ENCODE assay signal across 1 cellular context in the genomic region with DNA sequence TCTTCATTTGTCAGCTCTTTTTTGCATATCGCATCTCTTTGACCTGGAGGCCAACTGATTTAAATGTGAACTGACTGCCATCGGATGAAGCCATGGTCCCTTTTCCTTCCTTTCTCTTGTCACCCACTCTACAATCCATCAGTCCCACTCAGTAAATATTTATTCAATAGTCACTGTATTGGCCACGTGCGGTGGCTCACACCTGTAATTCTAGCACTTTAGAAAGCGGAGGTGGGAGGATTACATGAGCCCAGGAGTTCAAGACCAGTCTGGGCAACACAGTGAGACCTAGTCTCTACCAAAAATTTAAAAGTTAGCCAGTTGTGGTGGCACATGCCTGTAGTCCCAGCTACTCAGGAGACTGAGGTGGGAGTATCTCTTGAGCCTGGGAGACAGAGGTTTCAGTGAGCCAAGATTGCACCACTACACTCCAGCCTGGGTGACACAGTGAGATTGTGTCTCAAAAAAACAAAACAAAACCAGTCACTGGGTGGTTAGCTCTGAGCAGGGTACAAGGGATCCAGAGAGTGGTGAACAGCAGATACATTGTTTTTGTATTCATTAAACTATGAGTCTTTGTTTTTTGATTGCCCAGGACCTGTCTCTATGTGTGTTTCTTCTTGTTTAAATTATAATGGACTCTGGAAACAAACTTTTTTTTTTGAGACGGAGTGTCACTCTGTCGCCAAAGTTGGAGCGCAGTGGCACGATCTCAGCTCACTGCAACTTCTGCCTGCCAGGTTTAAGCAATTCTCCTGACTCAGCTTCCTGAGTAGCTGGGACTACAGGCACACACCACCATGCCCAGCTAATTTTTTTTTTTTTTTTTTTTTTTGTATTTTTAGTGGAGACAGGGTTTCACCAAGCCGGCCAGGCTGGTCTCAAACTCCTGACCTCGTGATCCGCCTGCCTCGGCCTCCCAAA.
TF ChIP-seq lines count a peak whose summit lies in the region.

No MANE protein-coding gene starts in this region.

TF ChIP-seq in IMR-90, 13 proteins besides CTCF, POLR2A, EP300 and RAD21:
- TF ChIP-seq SMC3 (IDR thresholded peaks at IDR 0.05; ENCODE audit: low read depth, low read length) (no peak), CEBPB (IDR thresholded peaks at IDR 0.05; ENCODE audit: low read depth, low read length) (no peak), NFE2L2 (IDR thresholded peaks at IDR 0.05; ENCODE audit: low read depth, low read length) (no peak), MAFK (IDR thresholded peaks at IDR 0.05; ENCODE audit: low read depth, low read length) (no peak), FOS (IDR thresholded peaks at IDR 0.05; ENCODE audit: low read depth, low read length) (no peak), RFX5 (IDR thresholded peaks at IDR 0.05; ENCODE audit: low read depth, low read length) (no peak), MXI1 (IDR thresholded peaks at IDR 0.05; ENCODE audit: borderline replicate concordance, low read depth, low read length) (no peak), MAZ (IDR thresholded peaks at IDR 0.05; ENCODE audit: borderline replicate concordance, low read depth, low read length) (no peak)
- TF ChIP-seq, protein P1, sequence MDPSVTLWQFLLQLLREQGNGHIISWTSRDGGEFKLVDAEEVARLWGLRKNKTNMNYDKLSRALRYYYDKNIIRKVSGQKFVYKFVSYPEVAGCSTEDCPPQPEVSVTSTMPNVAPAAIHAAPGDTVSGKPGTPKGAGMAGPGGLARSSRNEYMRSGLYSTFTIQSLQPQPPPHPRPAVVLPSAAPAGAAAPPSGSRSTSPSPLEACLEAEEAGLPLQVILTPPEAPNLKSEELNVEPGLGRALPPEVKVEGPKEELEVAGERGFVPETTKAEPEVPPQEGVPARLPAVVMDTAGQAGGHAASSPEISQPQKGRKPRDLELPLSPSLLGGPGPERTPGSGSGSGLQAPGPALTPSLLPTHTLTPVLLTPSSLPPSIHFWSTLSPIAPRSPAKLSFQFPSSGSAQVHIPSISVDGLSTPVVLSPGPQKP (IDR thresholded peaks at IDR 0.05; ENCODE audit: borderline replicate concordance, low read depth, low read length) = no peak
- TF ChIP-seq, protein P2, sequence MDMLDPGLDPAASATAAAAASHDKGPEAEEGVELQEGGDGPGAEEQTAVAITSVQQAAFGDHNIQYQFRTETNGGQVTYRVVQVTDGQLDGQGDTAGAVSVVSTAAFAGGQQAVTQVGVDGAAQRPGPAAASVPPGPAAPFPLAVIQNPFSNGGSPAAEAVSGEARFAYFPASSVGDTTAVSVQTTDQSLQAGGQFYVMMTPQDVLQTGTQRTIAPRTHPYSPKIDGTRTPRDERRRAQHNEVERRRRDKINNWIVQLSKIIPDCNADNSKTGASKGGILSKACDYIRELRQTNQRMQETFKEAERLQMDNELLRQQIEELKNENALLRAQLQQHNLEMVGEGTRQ (IDR thresholded peaks at IDR 0.05; ENCODE audit: low read depth, low read length) = no peak
TF ChIP-seq in IMR-90: peak in this region for 0.
